Comparison of ENCODE assay signal across 20 cellular contexts in genomic region chr10:126597206-126597605, GRCh38.
A peak's percentile ranks its signal among the peaks of the same experiment; 100 is the strongest.
DNase-seq lines count a peak whose midpoint lies in the region; ATAC-seq, FAIRE-seq and TF ChIP-seq lines count a peak whose summit lies in the region.
"Had no signal": no experiment of that assay in that cellular context is flagged by ENCODE, and none has a peak within 500 bp of the region (broad histone marks: within the 10 kb centered on the region; RNA-seq: fewer than 3 reads in every experiment).

No MANE protein-coding gene starts in this region.

- H2AFZ ChIP-seq in HepG2 (ENCODE audit: low read length), result no peak overlapping the region

- CTCF ChIA-PET in HepG2 (lab: Yijun Ruan, JAX; ENCODE audit: low intra/inter-chr PET ratio, low total read pairs), result no interaction called here

- no peaks in the 10 kb centered on the region for H3K79me2 ChIP-seq in HepG2 (ENCODE audit: insufficient read depth, low read length)

- peaks cover 0 to 11% of the 10 kb centered on the region in 2 donors for H3K27me3 Mint-ChIP-seq in natural killer cell (ENCODE audit: low read depth in 2 of 2)
- H3K27me3 Mint-ChIP-seq in mesothelial cell of epicardium (ENCODE audit: low read depth), result no peaks in the 10 kb centered on the region

- no peak overlapping the region for H3K27ac ChIP-seq in HepG2 (ENCODE audit: extremely low read length, insufficient read depth, low read length)
- H3K27ac ChIP-seq in right lobe of liver, result no peak overlapping the region
- H3K27ac ChIP-seq in substantia nigra (ENCODE audit: low read depth, low read length, poor library complexity, severe bottlenecking), result peak overlapping the region; percentile 60
- H3K27ac ChIP-seq: A549, SJSA1 had no signal

- H3K36me3 ChIP-seq in HepG2 (replicated peaks in 1 of 2; ENCODE audit: control insufficient read depth in 1 of 2, insufficient read depth in 2 of 2, low read length in 2 of 2) (no peaks in the 10 kb centered on the region), right lobe of liver (no peaks in the 10 kb centered on the region)
- H3K36me3 ChIP-seq: MG63, SJSA1 had no signal

- in situ Hi-C loops in HepG2 (cut with HindIII; ENCODE audit: extremely low pct_ligation_motif_present, low pct_unique_long_range_greater_than_20kb), result no loop called here

- no peak for TF ChIP-seq POLR2A in HepG2 (IDR thresholded peaks at IDR 0.05; ENCODE audit: insufficient read depth in 1 of 2, low read depth in 2 of 2, low read length in 2 of 2)
- no peak for TF ChIP-seq POLR2A in right lobe of liver (IDR thresholded peaks at IDR 0.05)

- no peak for TF ChIP-seq RAD21 in HepG2 (CRISPR knock-in tag; IDR thresholded peaks at IDR 0.05)

- intact Hi-C loops in HepG2 (cut with micrococcal nuclease; ENCODE audit: unreplicated experiment), result loop anchor here (5.0 kb wide), 2 partner anchors 665 to 730 kb away; no protein-coding TSS in a partner anchor
- intact Hi-C loops in right lobe of liver (cut with DNase I), result no loop called here
- intact Hi-C loops in natural killer cell (cut with micrococcal nuclease), result no loop called here

- H3K4me1 ChIP-seq in HepG2 (ENCODE audit: insufficient read depth, low read length) (no peaks in the 10 kb centered on the region), right lobe of liver (no peaks in the 10 kb centered on the region)
- H3K4me1 ChIP-seq: A549, Caco-2, SJSA1 had no signal

- H3K4me1 Mint-ChIP-seq in natural killer cell (no peaks in the 10 kb centered on the region), mesothelial cell of epicardium (no peaks in the 10 kb centered on the region)

- ATAC-seq in HepG2, result no peak
- ATAC-seq in right lobe of liver, result no peak
- peak; percentile 37 for ATAC-seq in esophagus mucosa
- ATAC-seq in natural killer cell, result no peak
- ATAC-seq: GM12878 had no signal

- H3K4me2 ChIP-seq in HepG2 (ENCODE audit: low read depth, low read length), result no peak overlapping the region
- H3K4me2 ChIP-seq: A549 had no signal

- POLR2A ChIA-PET in HepG2 (lab: Yijun Ruan, JAX), result no interaction called here

- H3K27me3 ChIP-seq in HepG2 (ENCODE audit: control insufficient read depth in 1 of 2, insufficient read depth in 2 of 2, low read length in 2 of 2), result peaks cover 0 to 3% of the 10 kb centered on the region in 2 experiments; a peak in 1 of 5 replicates
- H3K27me3 ChIP-seq in right lobe of liver, result no peaks in the 10 kb centered on the region
- H3K27me3 ChIP-seq: MG63 had no signal

- 0% methylated on average over 2 of the region's 2 CpGs for WGBS in HepG2 (ENCODE audit: low lambda C conversion rate)
- 62% methylated on average over 2 of the region's 2 CpGs for WGBS in right lobe of liver (ENCODE audit: insufficient coverage, low coverage, low lambda C conversion rate, missing lambda C conversion rate)

- H3K9ac ChIP-seq in HepG2 (ENCODE audit: insufficient read depth, low read depth, low read length), result no peak overlapping the region

- DNase-seq in HepG2 (ENCODE audit: low spot score) (no peak), right lobe of liver (no peak), NCI-H524 (lab: John Stamatoyannopoulos, UW) (peak; percentile 29 to 86), substantia nigra (lab: John Stamatoyannopoulos, UW) (no peak), natural killer cell (no peak), HCEC 1CT (no peak), mesothelial cell of epicardium (ENCODE audit: low spot score in 2 of 2, unreplicated experiment in 2 of 2) (no peak)
- DNase-seq: Caco-2, DMS53, GOT3, KG1, MG63, NCI-H2081 treated with DMSO at 0.1 percent for 48 hours, NCI-H226, NCI-H526 treated with DMSO at 0.1 percent for 48 hours had no signal

- no peak for FAIRE-seq in HepG2 (lab: Jason Lieb, UNC)
- FAIRE-seq: A549, G401.6, GM12878 had no signal

- no peaks in the 10 kb centered on the region for H4K20me1 ChIP-seq in HepG2 (ENCODE audit: insufficient read depth, low read length)

- no peaks in the 10 kb centered on the region for H3K9me3 Mint-ChIP-seq in natural killer cell
- H3K9me3 Mint-ChIP-seq in mesothelial cell of epicardium, result no peaks in the 10 kb centered on the region

- H3K9me3 ChIP-seq in HepG2 (ENCODE audit: low read length) (no peaks in the 10 kb centered on the region), right lobe of liver (no peaks in the 10 kb centered on the region)
- H3K9me3 ChIP-seq: A549, Caco-2, MG63, SJSA1 had no signal

- H3K27ac Mint-ChIP-seq in natural killer cell, result no peak overlapping the region
- H3K27ac Mint-ChIP-seq in mesothelial cell of epicardium, result no peak overlapping the region

- H3K4me3 ChIP-seq in HepG2 (replicated peaks in 1 of 3; ENCODE audit: insufficient read depth in 1 of 3, low read depth in 2 of 3, low read length in 3 of 3), result no peak overlapping the region
- H3K4me3 ChIP-seq in right lobe of liver, result no peak overlapping the region
- H3K4me3 ChIP-seq: A549, GM12878, MG63, SJSA1 had no signal

- TF ChIP-seq CTCF in HepG2 (CRISPR knock-in tag; IDR thresholded peaks at IDR 0.05) (no peak), right lobe of liver (IDR thresholded peaks at IDR 0.05) (no peak), natural killer cell (IDR thresholded peaks at IDR 0.05) (no peak), mesothelial cell of epicardium (IDR thresholded peaks at IDR 0.05; ENCODE audit: unreplicated experiment) (no peak)

- TF ChIP-seq EP300 in HepG2 (IDR thresholded peaks at IDR 0.05; ENCODE audit: low read depth in 2 of 2, low read length in 2 of 2) (no peak), HepG2 (CRISPR knock-in tag; IDR thresholded peaks at IDR 0.05; ENCODE audit: borderline replicate concordance) (no peak)

- no TSS peak for BruUV-seq in HepG2 (replicated peaks; lab: Mats Ljungman, UMichigan)

- no peaks in the 10 kb centered on the region for H3K36me3 Mint-ChIP-seq in natural killer cell
- H3K36me3 Mint-ChIP-seq in mesothelial cell of epicardium, result no peaks in the 10 kb centered on the region

- no peak overlapping the region for H3K4me3 Mint-ChIP-seq in natural killer cell
- H3K4me3 Mint-ChIP-seq in mesothelial cell of epicardium, result no peak overlapping the region

TF ChIP-seq in HepG2, 621 proteins besides CTCF, POLR2A, EP300 and RAD21:
- TF ChIP-seq MNT (IDR thresholded peaks at IDR 0.05) (peak; percentile 81), KDM4B (CRISPR knock-in tag; IDR thresholded peaks at IDR 0.05) (no peak)

Comparison
In these comparisons a context has a peak if more than half of its experiments do, and no peak if none do; other contexts are left out.
1. DNase-seq: peak in NCI-H524 (2 of 2); none in HepG2 (single experiment), right lobe of liver (0 of 3), substantia nigra (0 of 49), natural killer cell (single experiment), HCEC 1CT (single experiment) and mesothelial cell of epicardium (0 of 2).